12 cellular contexts compared by ENCODE assay signal in the genomic region with DNA sequence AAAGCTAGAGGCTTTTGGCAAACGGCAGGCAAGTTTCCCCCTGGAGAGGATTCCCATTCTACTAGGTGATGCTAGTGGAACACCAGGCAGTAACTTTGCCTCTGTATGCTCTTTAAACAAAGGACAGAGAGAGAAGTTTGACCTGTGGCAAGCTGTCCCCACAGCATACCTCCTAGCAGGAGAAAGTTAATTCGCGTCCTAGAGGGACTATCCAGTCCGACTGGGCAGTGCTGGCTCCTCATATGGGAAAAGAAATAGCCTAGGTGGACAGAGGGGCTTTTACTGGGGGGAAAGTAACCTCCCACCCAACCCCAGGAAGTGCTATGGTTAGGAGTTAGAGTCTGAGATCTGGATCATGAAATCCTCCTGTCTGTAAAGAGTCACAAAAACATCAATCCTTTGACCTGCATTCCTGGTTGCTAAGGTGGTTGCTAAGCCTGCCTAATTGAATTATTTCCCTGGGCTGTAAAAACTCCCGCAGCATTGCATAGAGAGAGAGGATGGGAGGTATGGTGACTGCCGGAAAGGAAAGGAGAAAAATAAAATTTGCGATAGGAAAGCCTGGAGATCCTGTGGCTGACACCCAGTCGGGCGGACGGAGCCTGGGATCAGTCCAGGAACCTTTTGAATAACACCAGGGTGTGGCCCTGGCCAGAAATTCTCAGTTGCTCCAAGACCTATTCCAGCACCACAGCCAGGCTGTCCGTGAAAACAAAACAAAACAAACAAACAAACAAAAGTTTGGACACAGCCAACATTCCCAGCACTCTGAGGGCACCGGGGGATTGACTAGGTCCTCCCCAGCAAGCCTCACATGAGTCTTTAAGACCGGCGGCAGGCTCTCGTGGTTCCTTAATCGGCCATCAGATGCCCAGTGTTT.
DNase-seq lines count a peak whose midpoint lies in the region; ATAC-seq and TF ChIP-seq lines count a peak whose summit lies in the region.
"Had no signal": no experiment of that assay in that cellular context is flagged by ENCODE, and none has a peak within 500 bp of the region (broad histone marks: within the 10 kb centered on the region; RNA-seq: fewer than 3 reads in every experiment).

No MANE protein-coding gene starts in this region.

- no peaks in the 10 kb centered on the region for H3K36me3 Mint-ChIP-seq in nephron (ENCODE audit: low read depth)

- no peak for TF ChIP-seq CTCF in coronary artery (IDR thresholded peaks at IDR 0.05)
- TF ChIP-seq CTCF in nephron (IDR thresholded peaks at IDR 0.05; ENCODE audit: unreplicated experiment in 3 of 3), result no peak

- peak overlapping the region; percentile 78 to 96 (median 89) for H3K27ac Mint-ChIP-seq in nephron
- H3K27ac Mint-ChIP-seq: T-helper 2 cell treated with Interferon-gamma antibody and Interleukin-4, amounts not matched to agents 5 μg/mL and 100 μg/mL, for 36 hours had no signal

- intact Hi-C loops in left ventricle myocardium superior (cut with micrococcal nuclease), result no loop called here
- intact Hi-C loops in Right ventricle myocardium inferior (cut with DNase I), result no loop called here

- H3K4me3 ChIP-seq in coronary artery, result peak overlapping the region; percentile 17

- peak overlapping the region; percentile 16 to 67 (median 50) for H3K4me3 Mint-ChIP-seq in nephron
- H3K4me3 Mint-ChIP-seq: T-helper 2 cell treated with Interferon-gamma antibody and Interleukin-4, amounts not matched to agents 5 μg/mL and 100 μg/mL, for 36 hours had no signal

- H3K27ac ChIP-seq in coronary artery, result no peak overlapping the region

- no peak for DNase-seq in left ventricle myocardium superior
- no peak for DNase-seq in Right ventricle myocardium inferior (ENCODE audit: missing footprints)
- no peak for DNase-seq in coronary artery (ENCODE audit: low spot score)
- DNase-seq in NCI-H146 (lab: John Stamatoyannopoulos, UW), result no peak
- no peak for DNase-seq in NCI-H2171 (lab: John Stamatoyannopoulos, UW)
- no peak for DNase-seq in ureter (ENCODE audit: low spot score)
- DNase-seq: midbrain; stimulated activated CD4-positive, alpha-beta T cell treated with anti-CD3 and anti-CD28 coated beads, Interleukin-15, amount 100 ng/mL, for 24 hours; stimulated activated naive CD8-positive, alpha-beta T cell treated with anti-CD3 and anti-CD28 coated beads, Interleukin-15, Interleukin-2, amounts not matched to agents 100 U/mL and 50 U/mL, for 24 hours had no signal

- no peaks in the 10 kb centered on the region for H3K9me3 Mint-ChIP-seq in nephron
- H3K9me3 Mint-ChIP-seq: T-helper 2 cell treated with Interferon-gamma antibody and Interleukin-4, amounts not matched to agents 5 μg/mL and 100 μg/mL, for 36 hours had no signal

- peaks cover 22% of the 10 kb centered on the region for H3K4me1 Mint-ChIP-seq in nephron

- peaks cover 3% of the 10 kb centered on the region for H3K27me3 Mint-ChIP-seq in nephron (ENCODE audit: low read depth)

- peak; percentile 17 for ATAC-seq in left ventricle myocardium superior
- ATAC-seq in Right ventricle myocardium inferior, result no peak
- ATAC-seq in HG03039 (IDR thresholded peaks at IDR 0.05; ENCODE audit: unreplicated experiment), result no peak
- ATAC-seq: stimulated activated naive CD8-positive, alpha-beta T cell treated with anti-CD3 and anti-CD28 coated beads, Interleukin-15, Interleukin-2, amounts not matched to agents 100 U/mL and 50 U/mL, for 24 hours had no signal
